6 cellular contexts compared by ENCODE assay signal in the genomic region with DNA sequence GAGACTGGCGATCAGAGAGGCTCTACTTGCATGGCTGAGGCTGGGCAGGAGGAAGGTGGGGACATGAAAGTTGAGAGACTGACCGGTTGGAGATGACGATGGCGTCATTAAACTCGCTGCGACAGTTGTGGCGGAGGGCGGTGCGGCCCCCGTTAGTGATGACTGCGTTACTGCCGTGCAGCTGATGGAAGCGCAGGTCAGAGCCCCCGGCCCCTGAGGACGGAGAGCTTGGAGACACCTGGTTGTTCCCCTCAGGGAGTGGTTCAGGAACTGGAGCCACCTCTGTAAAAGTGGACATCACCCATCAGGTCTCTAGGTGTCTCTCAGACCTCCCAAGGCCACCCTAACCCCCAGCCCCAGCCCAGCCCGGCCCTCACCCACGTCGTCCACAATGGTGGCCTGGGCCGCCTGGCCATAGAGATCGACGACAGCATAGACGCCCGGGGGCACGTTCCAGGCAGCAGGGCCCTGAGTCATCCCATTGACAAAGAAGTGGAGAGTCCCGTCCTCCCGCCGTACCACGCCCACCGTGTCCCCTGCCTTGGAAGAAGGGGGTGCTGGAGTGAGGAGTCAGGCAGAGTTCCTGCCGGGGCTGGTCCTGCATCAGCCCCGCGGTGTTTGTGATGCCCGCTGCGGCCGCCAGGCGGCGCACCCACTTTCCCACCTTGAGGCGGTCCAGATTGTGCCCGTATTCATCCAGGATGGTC. TPM values are rescaled to one million over a fixed set of nuclear protein-coding genes. Genes with fewer than 3 reads are reported as not detected.
DNase-seq lines count a peak whose midpoint lies in the region; ATAC-seq, FAIRE-seq and TF ChIP-seq lines count a peak whose summit lies in the region.

No MANE protein-coding gene starts in this region.

- peak; percentile 82 for ATAC-seq in K562

- no peaks in the 10 kb centered on the region for H3K27me3 ChIP-seq in K562 (ENCODE audit: control insufficient read depth in 2 of 2, insufficient read depth in 2 of 2, low read length in 2 of 2)
- no peaks in the 10 kb centered on the region for H3K27me3 ChIP-seq in neural progenitor cell

- H3K4me3 Mint-ChIP-seq in neural progenitor cell = no peak overlapping the region

- DNase-seq in SHP77 (lab: John Stamatoyannopoulos, UW) (peak; percentile 22 to 23), SHP77 treated with DMSO at 0.1 percent for 48 hours (lab: John Stamatoyannopoulos, UW) (no peak), K562 (ENCODE audit: extremely low read depth in 1 of 4, low spot score in 3 of 4) (peak; percentile 49 to 59 (median 53)), neural progenitor cell (ENCODE audit: low spot score) (peak; percentile 72), occipital lobe (lab: John Stamatoyannopoulos, UW) (no peak), HK-2 (ENCODE audit: unreplicated experiment) (no peak)

- no peaks in the 10 kb centered on the region for H4K20me1 ChIP-seq in K562 (replicated peaks; ENCODE audit: control insufficient read depth, insufficient read depth, low read length)
- peaks cover 4% of the 10 kb centered on the region for H4K20me1 ChIP-seq in neural progenitor cell (ENCODE audit: low read depth)

- H3K27ac Mint-ChIP-seq in neural progenitor cell = no peak overlapping the region

- no TSS peak for BruUV-seq in K562 (replicated peaks; lab: Mats Ljungman, UMichigan)

- peak overlapping the region in 1 of 2 experiments; percentile 43; a peak in 2 of 4 replicates for H3K9ac ChIP-seq in K562 (ENCODE audit: insufficient read depth in 1 of 2, low read depth in 2 of 2, low read length in 2 of 2)
- H3K9ac ChIP-seq in neural progenitor cell = no peak overlapping the region

- H3K27me3 Mint-ChIP-seq in neural progenitor cell (ENCODE audit: insufficient read depth, low read depth) = peaks cover 7% of the 10 kb centered on the region

- TF ChIP-seq RAD21 in K562 (CRISPR knock-in tag; conservative IDR thresholded peaks at IDR 0.05 in 1 of 2, IDR thresholded peaks at IDR 0.05 in 1 of 2) = peak in 1 of 2 experiments; percentile 65; a peak in 3 of 4 replicates

- intact Hi-C loops in K562 (cut with micrococcal nuclease) = no loop called here

- no peaks in the 10 kb centered on the region for H3K9me3 ChIP-seq in K562 (replicated peaks; ENCODE audit: control insufficient read depth, insufficient read depth, low read depth, low read length)
- no peaks in the 10 kb centered on the region for H3K9me3 ChIP-seq in neural progenitor cell (ENCODE audit: low read depth)

- no peak for TF ChIP-seq EP300 in K562 (IDR thresholded peaks at IDR 0.05; ENCODE audit: low read length)

- peaks cover 15% of the 10 kb centered on the region for H3K4me1 Mint-ChIP-seq in neural progenitor cell

- CTCF ChIA-PET in K562 (lab: Yijun Ruan, JAX; ENCODE audit: low intra/inter-chr PET ratio) = interaction anchor here (1.2 to 2.4 kb wide), 2 partner anchors 22 to 237 kb away, joined by 3 to 13 read pairs; no protein-coding TSS in a partner anchor

- POLR2A ChIA-PET in K562 (lab: Yijun Ruan, JAX) = no interaction called here

- no peak for TF ChIP-seq POLR2A in K562 (conservative IDR thresholded peaks at IDR 0.05)

- H3K27ac ChIP-seq in K562 (ENCODE audit: extremely low read depth, low read depth, low read length) = no peak overlapping the region
- H3K27ac ChIP-seq in neural progenitor cell = no peak overlapping the region

- WGBS in K562 (ENCODE audit: insufficient coverage, low coverage, missing lambda C conversion rate) = 79% methylated on average over 27 of the region's 39 CpGs

- H3K36me3 ChIP-seq in K562 (ENCODE audit: control insufficient read depth, insufficient read depth, low read length) (peaks cover 68% of the 10 kb centered on the region; the same call in 2 of the 3 replicates), neural progenitor cell (no peaks in the 10 kb centered on the region)

- H3K9me3 Mint-ChIP-seq in neural progenitor cell = no peaks in the 10 kb centered on the region

- H3K4me2 ChIP-seq in K562 (ENCODE audit: insufficient read depth, low read length) = no peak overlapping the region
- H3K4me2 ChIP-seq in neural progenitor cell = no peak overlapping the region

- H3K4me3 ChIP-seq in K562 (no peak overlapping the region), neural progenitor cell (no peak overlapping the region)

- in situ Hi-C loops in K562 (cut with MboI) = no loop called here

- peaks cover 21% of the 10 kb centered on the region for H3K36me3 Mint-ChIP-seq in neural progenitor cell

- no peak for FAIRE-seq in K562 (lab: Jason Lieb, UNC)

- H2AFZ ChIP-seq in K562 (ENCODE audit: low read depth, low read length) (no peak overlapping the region), neural progenitor cell (replicated peaks) (no peak overlapping the region)

- H3K4me1 ChIP-seq in K562 (replicated peaks in 1 of 2; ENCODE audit: control insufficient read depth in 2 of 2, insufficient read depth in 2 of 2, low read length in 2 of 2) (peaks cover 0 to 23% of the 10 kb centered on the region in 2 experiments; a peak in 3 of 5 replicates), neural progenitor cell (peaks cover 8% of the 10 kb centered on the region)

- peaks cover 14% of the 10 kb centered on the region for H3K79me2 ChIP-seq in K562 (ENCODE audit: control insufficient read depth, insufficient read depth, low read length)
- H3K79me2 ChIP-seq in neural progenitor cell (ENCODE audit: low read depth) = peaks cover 20% of the 10 kb centered on the region

- peaks cover 10% of the 10 kb centered on the region for H3F3A ChIP-seq in neural progenitor cell (ENCODE audit: low read depth)

- no peaks in the 10 kb centered on the region for H3K9me1 ChIP-seq in K562 (ENCODE audit: control insufficient read depth, insufficient read depth, low read length)

- peak; percentile 69 to 87 (median 75) for TF ChIP-seq CTCF in K562 (IDR thresholded peaks at IDR 0.05 in 2 of 3, conservative IDR thresholded peaks at IDR 0.05 in 1 of 3; ENCODE audit: insufficient read depth in 2 of 3, low read depth in 1 of 3, low read length in 3 of 3)
- TF ChIP-seq CTCF in neural progenitor cell (IDR thresholded peaks at IDR 0.05) = peak; percentile 90

RNA-seq across cellular contexts. Expression of gene NEURL4, which starts 5.3 kb away (rescaled TPM):
- 115 and 278 TPM in 2 replicates for total RNA-seq in K562 (2011; cell fraction: chromatin; rRNA removed; ENCODE audit: low replicate concordance)
- 144 and 181 TPM in 2 replicates for total RNA-seq in K562 (2011; cell fraction: nucleolus; rRNA removed)
- total RNA-seq in K562 (2011; cell fraction: nucleoplasm; rRNA removed) = 76.0 and 94.7 TPM in 2 replicates
- total RNA-seq in K562 (2014; rRNA removed) (10.5 and 15.2 TPM in 2 replicates), K562 (2014; rRNA removed; fragmentation: Illumina TruSeq; extraction: Trizol) (5.9 and 8.3 TPM in 2 replicates), K562 (2015; rRNA removed; fragmentation: Illumina TruSeq; extraction: Trizol) (13.5 and 13.9 TPM in 2 replicates), K562 (2021) (29.8 and 37.4 TPM in 2 replicates), neural progenitor cell (ENCODE audit: low replicate concordance) (5.1 and 26.3 TPM in 2 replicates), occipital lobe (46.6 TPM)
- polyA plus RNA-seq in K562 (2011; rRNA removed) (11.5 and 18.4 TPM in 2 replicates), K562 (2014; fragmentation: Illumina TruSeq; extraction: Trizol) (18.0 and 19.7 TPM in 2 replicates), K562 (2014; fragmentation: Nextera tagmentation; extraction: Ambion mirVana) (under 1 TPM; 0.08 to 0.39 TPM), K562 (2014; rRNA removed) (23.9 and 25.3 TPM in 2 replicates)
- polyA plus RNA-seq in K562 (2011; cell fraction: cytosol; rRNA removed) = 11.0 and 11.6 TPM in 2 replicates
- polyA plus RNA-seq in K562 (2011; cell fraction: nucleus; rRNA removed) = 155 and 207 TPM in 2 replicates
- polyA plus RNA-seq in K562 (2012) = 18.2 and 23.2 TPM in 2 replicates
- polyA minus RNA-seq in K562 (2011; rRNA and poly(A)+ RNA removed) = 10.8 and 13.8 TPM in 2 replicates
- polyA minus RNA-seq in K562 (2011; cell fraction: cytosol; rRNA and poly(A)+ RNA removed) = 11.3 and 19.1 TPM in 2 replicates
- 44.3 and 71.0 TPM in 2 replicates for polyA minus RNA-seq in K562 (2011; cell fraction: nucleus; rRNA and poly(A)+ RNA removed)

RNA-seq across cellular contexts. Expression of gene GPS2, which starts 8.7 kb away (rescaled TPM):
- 73.2 and 108 TPM in 2 replicates for total RNA-seq in K562 (2011; cell fraction: chromatin; rRNA removed; ENCODE audit: low replicate concordance)
- 55.7 and 69.4 TPM in 2 replicates for total RNA-seq in K562 (2011; cell fraction: nucleolus; rRNA removed)
- 53.5 and 57.8 TPM in 2 replicates for total RNA-seq in K562 (2011; cell fraction: nucleoplasm; rRNA removed)
- total RNA-seq in K562 (2014; rRNA removed) (60.5 and 75.7 TPM in 2 replicates), K562 (2014; rRNA removed; fragmentation: Illumina TruSeq; extraction: Trizol) (35.6 and 37.0 TPM in 2 replicates), K562 (2015; rRNA removed; fragmentation: Illumina TruSeq; extraction: Trizol) (36.8 and 39.1 TPM in 2 replicates), K562 (2021) (41.8 and 43.7 TPM in 2 replicates), neural progenitor cell (ENCODE audit: low replicate concordance) (20.5 and 41.8 TPM in 2 replicates), occipital lobe (29.5 TPM)
- polyA plus RNA-seq in K562 (2011; rRNA removed) (18.4 and 22.4 TPM in 2 replicates), K562 (2014; fragmentation: Illumina TruSeq; extraction: Trizol) (58.9 and 61.5 TPM in 2 replicates), K562 (2014; fragmentation: Nextera tagmentation; extraction: Ambion mirVana) (10 to 100 TPM; 18.3 to 21.1 TPM), K562 (2014; rRNA removed) (45.6 and 47.6 TPM in 2 replicates)
- polyA plus RNA-seq in K562 (2011; cell fraction: cytosol; rRNA removed) = 29.2 and 52.4 TPM in 2 replicates
- polyA plus RNA-seq in K562 (2011; cell fraction: nucleus; rRNA removed) = 145 and 157 TPM in 2 replicates
- 41.9 and 50.7 TPM in 2 replicates for polyA plus RNA-seq in K562 (2012)
- polyA minus RNA-seq in K562 (2011; rRNA and poly(A)+ RNA removed) = 9.9 and 16.5 TPM in 2 replicates
- 13.8 and 20.5 TPM in 2 replicates for polyA minus RNA-seq in K562 (2011; cell fraction: cytosol; rRNA and poly(A)+ RNA removed)
- 25.8 and 29.8 TPM in 2 replicates for polyA minus RNA-seq in K562 (2011; cell fraction: nucleus; rRNA and poly(A)+ RNA removed)

RNA-seq across cellular contexts. Expression of gene ACAP1, which starts 12.4 kb away (rescaled TPM):
- 8.6 and 21.1 TPM in 2 replicates for total RNA-seq in K562 (2011; cell fraction: chromatin; rRNA removed; ENCODE audit: low replicate concordance)
- total RNA-seq in K562 (2011; cell fraction: nucleolus; rRNA removed) = 13.7 and 14.7 TPM in 2 replicates
- total RNA-seq in K562 (2011; cell fraction: nucleoplasm; rRNA removed) = 7.2 and 8.1 TPM in 2 replicates
- total RNA-seq in K562 (2014; rRNA removed) (4.0 and 6.3 TPM in 2 replicates), K562 (2014; rRNA removed; fragmentation: Illumina TruSeq; extraction: Trizol) (0.57 and 2.3 TPM in 2 replicates), K562 (2015; rRNA removed; fragmentation: Illumina TruSeq; extraction: Trizol) (2.0 and 2.3 TPM in 2 replicates), K562 (2021) (7.4 and 8.5 TPM in 2 replicates), neural progenitor cell (ENCODE audit: low replicate concordance) (0.65 and 2.7 TPM in 2 replicates), occipital lobe (not detected)
- polyA plus RNA-seq in K562 (2011; rRNA removed) (2.8 and 5.9 TPM in 2 replicates), K562 (2014; fragmentation: Illumina TruSeq; extraction: Trizol) (2.4 and 3.7 TPM in 2 replicates), K562 (2014; fragmentation: Nextera tagmentation; extraction: Ambion mirVana) (under 1 TPM; 0.15 to 0.38 TPM), K562 (2014; rRNA removed) (2.9 and 3.9 TPM in 2 replicates)
- 3.5 and 4.6 TPM in 2 replicates for polyA plus RNA-seq in K562 (2011; cell fraction: cytosol; rRNA removed)
- 12.1 and 13.1 TPM in 2 replicates for polyA plus RNA-seq in K562 (2011; cell fraction: nucleus; rRNA removed)
- 5.4 and 8.0 TPM in 2 replicates for polyA plus RNA-seq in K562 (2012)
- polyA minus RNA-seq in K562 (2011; rRNA and poly(A)+ RNA removed) = 1.9 and 2.6 TPM in 2 replicates
- polyA minus RNA-seq in K562 (2011; cell fraction: cytosol; rRNA and poly(A)+ RNA removed) = 3.1 and 5.8 TPM in 2 replicates
- 2.4 and 4.6 TPM in 2 replicates for polyA minus RNA-seq in K562 (2011; cell fraction: nucleus; rRNA and poly(A)+ RNA removed)

RNA-seq across cellular contexts. Expression of gene EIF5A, which starts 16.5 kb away (rescaled TPM):
- 210 and 328 TPM in 2 replicates for total RNA-seq in K562 (2011; cell fraction: chromatin; rRNA removed; ENCODE audit: low replicate concordance)
- 205 and 210 TPM in 2 replicates for total RNA-seq in K562 (2011; cell fraction: nucleolus; rRNA removed)
- total RNA-seq in K562 (2011; cell fraction: nucleoplasm; rRNA removed) = 248 and 352 TPM in 2 replicates
- 772 and 1,052 TPM in 2 replicates for total RNA-seq in K562 (2014; rRNA removed)
- 407 and 468 TPM in 2 replicates for total RNA-seq in K562 (2014; rRNA removed; fragmentation: Illumina TruSeq; extraction: Trizol)
- total RNA-seq in K562 (2015; rRNA removed; fragmentation: Illumina TruSeq; extraction: Trizol) = 519 and 545 TPM in 2 replicates
- total RNA-seq in K562 (2021) = 939 and 976 TPM in 2 replicates
- polyA plus RNA-seq in K562 (2011; rRNA removed) = 752 and 898 TPM in 2 replicates
- polyA plus RNA-seq in K562 (2011; cell fraction: cytosol; rRNA removed) = 730 and 1,005 TPM in 2 replicates
- polyA plus RNA-seq in K562 (2011; cell fraction: nucleus; rRNA removed) = 456 and 485 TPM in 2 replicates
- polyA plus RNA-seq in K562 (2012) = 464 and 1,006 TPM in 2 replicates
- polyA plus RNA-seq in K562 (2014; fragmentation: Illumina TruSeq; extraction: Trizol) = 1,163 and 1,198 TPM in 2 replicates
- polyA plus RNA-seq in K562 (2014; fragmentation: Nextera tagmentation; extraction: Ambion mirVana) = 10 to 100 TPM; 22.9 to 82.7 TPM
- 917 and 945 TPM in 2 replicates for polyA plus RNA-seq in K562 (2014; rRNA removed)
- polyA minus RNA-seq in K562 (2011; rRNA and poly(A)+ RNA removed) = 549 and 972 TPM in 2 replicates
- 408 and 477 TPM in 2 replicates for polyA minus RNA-seq in K562 (2011; cell fraction: cytosol; rRNA and poly(A)+ RNA removed)
- polyA minus RNA-seq in K562 (2011; cell fraction: nucleus; rRNA and poly(A)+ RNA removed) = 101 and 135 TPM in 2 replicates
- 251 and 370 TPM in 2 replicates for total RNA-seq in neural progenitor cell (ENCODE audit: low replicate concordance)
- 156 TPM for total RNA-seq in occipital lobe

RNA-seq across cellular contexts. Expression of gene KCTD11, which starts 28.1 kb away (rescaled TPM):
- 1.5 and 5.1 TPM in 2 replicates for total RNA-seq in K562 (2011; cell fraction: chromatin; rRNA removed; ENCODE audit: low replicate concordance)
- 4.2 and 5.7 TPM in 2 replicates for total RNA-seq in K562 (2011; cell fraction: nucleolus; rRNA removed)
- 3.4 and 3.7 TPM in 2 replicates for total RNA-seq in K562 (2011; cell fraction: nucleoplasm; rRNA removed)
- total RNA-seq in K562 (2014; rRNA removed) = 2.6 and 2.7 TPM in 2 replicates
- total RNA-seq in K562 (2014; rRNA removed; fragmentation: Illumina TruSeq; extraction: Trizol) = 1.2 and 1.3 TPM in 2 replicates
- total RNA-seq in K562 (2015; rRNA removed; fragmentation: Illumina TruSeq; extraction: Trizol) = 1.4 and 1.5 TPM in 2 replicates
- total RNA-seq in K562 (2021) = 3.0 and 3.2 TPM in 2 replicates
- polyA plus RNA-seq in K562 (2011; rRNA removed) = 2.6 and 2.7 TPM in 2 replicates
- polyA plus RNA-seq in K562 (2011; cell fraction: cytosol; rRNA removed) = 3.6 and 5.4 TPM in 2 replicates
- polyA plus RNA-seq in K562 (2011; cell fraction: nucleus; rRNA removed) = 3.7 and 5.6 TPM in 2 replicates
- polyA plus RNA-seq in K562 (2012) = 3.3 and 4.1 TPM in 2 replicates
- polyA plus RNA-seq in K562 (2014; fragmentation: Illumina TruSeq; extraction: Trizol) = 2.4 and 2.9 TPM in 2 replicates
- under 1 TPM in 1 of 2 experiments, not detected in 1; 0.01 TPM for polyA plus RNA-seq in K562 (2014; fragmentation: Nextera tagmentation; extraction: Ambion mirVana)
- polyA plus RNA-seq in K562 (2014; rRNA removed) = 2.6 and 2.8 TPM in 2 replicates
- polyA minus RNA-seq in K562 (2011; rRNA and poly(A)+ RNA removed) = 2.5 TPM in 2 replicates
- 1.4 and 1.9 TPM in 2 replicates for polyA minus RNA-seq in K562 (2011; cell fraction: cytosol; rRNA and poly(A)+ RNA removed)
- polyA minus RNA-seq in K562 (2011; cell fraction: nucleus; rRNA and poly(A)+ RNA removed) = 2.3 and 2.6 TPM in 2 replicates
- 2.7 and 8.2 TPM in 2 replicates for total RNA-seq in neural progenitor cell (ENCODE audit: low replicate concordance)
- total RNA-seq in occipital lobe = 3.9 TPM

Comparison
In these comparisons a context has a peak if more than half of its experiments do, and no peak if none do; other contexts are left out.
1. DNase-seq: peak in SHP77 (2 of 2), K562 (4 of 4) and neural progenitor cell (single experiment); none in SHP77 treated with DMSO at 0.1 percent for 48 hours (single experiment), occipital lobe (single experiment) and HK-2 (single experiment).